Comparison of ENCODE assay signal across 18 cellular contexts in the genomic region with DNA sequence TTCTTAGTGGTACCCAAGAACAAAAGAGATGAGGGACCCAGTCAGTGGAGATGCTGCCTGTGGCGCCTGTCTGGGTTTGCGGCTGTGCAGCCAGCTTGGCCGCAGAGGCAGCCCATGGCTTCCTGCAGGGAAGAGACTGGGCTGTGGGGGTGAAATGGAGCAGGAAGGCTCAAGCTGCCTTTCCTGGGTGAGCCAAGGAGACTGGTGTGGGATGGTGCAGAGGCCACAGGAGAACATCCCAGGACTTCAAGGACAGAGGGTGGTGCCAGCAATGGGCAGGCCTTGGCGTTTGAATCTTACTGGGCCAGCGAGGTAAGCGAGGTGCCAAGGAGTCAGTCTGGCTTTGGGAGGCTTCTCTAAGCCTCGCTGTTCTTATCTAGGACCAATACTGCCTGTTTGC. TPM values are rescaled to one million over a fixed set of nuclear protein-coding genes. Genes with fewer than 3 reads are reported as not detected.
DNase-seq lines count a peak whose midpoint lies in the region; ATAC-seq, FAIRE-seq and TF ChIP-seq lines count a peak whose summit lies in the region.
"Had no signal": no experiment of that assay in that cellular context is flagged by ENCODE, and none has a peak within 500 bp of the region (broad histone marks: within the 10 kb centered on the region; RNA-seq: fewer than 3 reads in every experiment).

No MANE protein-coding gene starts in this region.

- H4K5ac ChIP-seq in H1 (ENCODE audit: insufficient read length, low read depth, low read length) = no peak overlapping the region

- no peak for DNase-seq in H1 (ENCODE audit: low read depth in 1 of 2, low spot score in 2 of 2)
- peak; percentile 62 for DNase-seq in osteoblast (ENCODE audit: insufficient read length, low spot score, missing footprints)
- DNase-seq in stimulated activated effector memory CD8-positive, alpha-beta T cell treated with anti-CD3 and anti-CD28 coated beads, Interleukin-12 subunit alpha, Interleukin-12 subunit beta, amount 100 ng/mL, for 72 hours (ENCODE audit: low spot score in 2 of 2) = no peak
- DNase-seq in NCI-H69 (lab: John Stamatoyannopoulos, UW) = no peak
- no peak for DNase-seq in SKM-1 treated with dmso at 0.1 percent for 144 hours (lab: John Stamatoyannopoulos, UW; ENCODE audit: unreplicated experiment)
- no peak for DNase-seq in activated CD4-positive, alpha-beta T cell treated with anti-CD3 and anti-CD28 coated beads, Interleukin-2, amount 50 U/mL, for 48 hours
- DNase-seq in NCI-H1694 treated with DMSO at 0.1 percent for 48 hours (lab: John Stamatoyannopoulos, UW) = no peak
- DNase-seq: ACHN; Calu3; CD4-positive, alpha-beta T cell; DMS 273 treated with DMSO at 0.1 percent for 48 hours; GOT3; HCEC 1CT had no signal

- H3K4me1 ChIP-seq in HEK293 (ENCODE audit: control insufficient read depth, insufficient read depth, low read length) (no peaks in the 10 kb centered on the region), H1 (replicated peaks in 1 of 4; ENCODE audit: control insufficient read depth in 3 of 4, insufficient read depth in 4 of 4, low read length in 3 of 4) (peaks cover 6 to 17% (median 10%) of the 10 kb centered on the region in 4 experiments; a peak in 6 of 7 replicates), osteoblast (ENCODE audit: insufficient read depth, low read length) (no peaks in the 10 kb centered on the region)

- 0 out of 2 replicates have a peak overlapping the region, but pooled peaks have one; percentile 72 for H2BK15ac ChIP-seq in H1 (ENCODE audit: low read length)

- ATAC-seq in stimulated activated effector memory CD8-positive, alpha-beta T cell treated with anti-CD3 and anti-CD28 coated beads, Interleukin-12 subunit alpha, Interleukin-12 subunit beta, amount 100 ng/mL, for 72 hours = no peak

- no peak overlapping the region for H3K56ac ChIP-seq in H1 (replicated peaks; ENCODE audit: insufficient read length, low read depth, low read length)

- H4K8ac ChIP-seq in H1 (ENCODE audit: extremely low read depth, insufficient read depth, low read length) = no peak overlapping the region; the same call in 1 of the 2 replicates

- H3K14ac ChIP-seq in H1 (ENCODE audit: insufficient read length) = no peak overlapping the region

- no peak for TF ChIP-seq POLR2A in H1 (IDR thresholded peaks at IDR 0.05; ENCODE audit: control extremely low read depth in 1 of 2, low read depth in 2 of 2, low read length in 2 of 2)

- no peak overlapping the region for H4K91ac ChIP-seq in H1 (replicated peaks; ENCODE audit: insufficient read length, low read length)

- H2BK5ac ChIP-seq in H1 (ENCODE audit: low read depth, low read length) = no peak overlapping the region

- TF ChIP-seq RAD21 in H1 (IDR thresholded peaks at IDR 0.05 in 1 of 2, conservative IDR thresholded peaks at IDR 0.05 in 1 of 2; ENCODE audit: low read depth in 2 of 2, low read length in 2 of 2) = no peak

- no peaks in the 10 kb centered on the region for H3K23me2 ChIP-seq in H1 (ENCODE audit: low read depth, low read length)

- 89% methylated on average over 7 of the region's 7 CpGs; no CpG with 5 or more reads in 1 of the 2 experiments for WGBS in H1 (ENCODE audit: extremely low coverage in 1 of 2, insufficient coverage in 1 of 2, insufficient read length in 1 of 2, insufficient replicate concordance in 2 of 2, low coverage in 1 of 2, low lambda C conversion rate in 2 of 2, missing lambda C conversion rate in 1 of 2), 2 experiments

- H2AK5ac ChIP-seq in H1 (ENCODE audit: low read depth, low read length) = no peak overlapping the region

- no peaks in the 10 kb centered on the region for H3K9me3 ChIP-seq in HEK293 (ENCODE audit: control insufficient read depth, insufficient read depth, low read depth, low read length)
- no peaks in the 10 kb centered on the region for H3K9me3 ChIP-seq in H1 (ENCODE audit: insufficient read depth in 2 of 2, low read depth in 1 of 2, low read length in 1 of 2)
- no peaks in the 10 kb centered on the region for H3K9me3 ChIP-seq in osteoblast (ENCODE audit: low read depth, low read length)
- H3K9me3 ChIP-seq: BLaER1 treated with 17β-estradiol and CSF1 and Interleukin-3, amounts not matched to agents 10 nM and 100 nM had no signal

- no peak overlapping the region for H3K4ac ChIP-seq in H1 (replicated peaks; ENCODE audit: insufficient read length, low read depth, low read length)

- no peaks in the 10 kb centered on the region for H3K9me3 Mint-ChIP-seq in stimulated activated effector memory CD8-positive, alpha-beta T cell treated with anti-CD3 and anti-CD28 coated beads, Interleukin-12 subunit alpha, Interleukin-12 subunit beta, amount 100 ng/mL, for 72 hours
- H3K9me3 Mint-ChIP-seq: CD4-positive, alpha-beta T cell had no signal

- H3K4me2 ChIP-seq in H1 (ENCODE audit: insufficient read depth in 1 of 2, low read depth in 2 of 2, low read length in 2 of 2) (no peak overlapping the region), osteoblast (ENCODE audit: insufficient read depth, low read length) (no peak overlapping the region)
- H3K4me2 ChIP-seq: BLaER1 treated with 17β-estradiol and CSF1 and Interleukin-3, amounts not matched to agents 10 nM and 100 nM had no signal

- peak overlapping the region; percentile 68; the same call in 1 of the 2 replicates for H2BK12ac ChIP-seq in H1 (ENCODE audit: low read depth, low read length)

- no peak overlapping the region for H3K4me3 Mint-ChIP-seq in stimulated activated effector memory CD8-positive, alpha-beta T cell treated with anti-CD3 and anti-CD28 coated beads, Interleukin-12 subunit alpha, Interleukin-12 subunit beta, amount 100 ng/mL, for 72 hours
- H3K4me3 Mint-ChIP-seq: CD4-positive, alpha-beta T cell had no signal

- no peaks in the 10 kb centered on the region for H3K4me1 Mint-ChIP-seq in stimulated activated effector memory CD8-positive, alpha-beta T cell treated with anti-CD3 and anti-CD28 coated beads, Interleukin-12 subunit alpha, Interleukin-12 subunit beta, amount 100 ng/mL, for 72 hours

- no peak overlapping the region; the same call in 1 of the 2 replicates for H3K18ac ChIP-seq in H1 (ENCODE audit: extremely low read depth, low read length)

- no peaks in the 10 kb centered on the region for H3K36me3 Mint-ChIP-seq in stimulated activated effector memory CD8-positive, alpha-beta T cell treated with anti-CD3 and anti-CD28 coated beads, Interleukin-12 subunit alpha, Interleukin-12 subunit beta, amount 100 ng/mL, for 72 hours

- no peak overlapping the region for H3K9ac ChIP-seq in H1 (replicated peaks in 1 of 4; ENCODE audit: extremely low read depth in 1 of 4, low read depth in 3 of 4, low read length in 3 of 4)
- H3K9ac ChIP-seq: BLaER1 treated with 17β-estradiol and CSF1 and Interleukin-3, amounts not matched to agents 10 nM and 100 nM had no signal

- no peak overlapping the region for H2BK20ac ChIP-seq in H1 (ENCODE audit: low read length)

- H3K27me3 ChIP-seq in H1 (replicated peaks in 1 of 4; ENCODE audit: control insufficient read depth in 3 of 4, extremely low read depth in 1 of 4, insufficient read depth in 3 of 4, low read length in 3 of 4) = no peaks in the 10 kb centered on the region
- no peaks in the 10 kb centered on the region for H3K27me3 ChIP-seq in osteoblast (ENCODE audit: insufficient read depth, low read length)
- H3K27me3 ChIP-seq: BLaER1 treated with 17β-estradiol and CSF1 and Interleukin-3, amounts not matched to agents 10 nM and 100 nM had no signal

- no peak overlapping the region for H2AFZ ChIP-seq in H1 (ENCODE audit: low read length)
- H2AFZ ChIP-seq in osteoblast (ENCODE audit: low read length) = no peak overlapping the region

- POLR2A ChIA-PET in HEK293 (lab: Yijun Ruan, JAX) (no interaction called here), H1 (lab: Charles Lee; ENCODE audit: partially characterized antibody) (no interaction called here)

- H3K36me3 ChIP-seq in HEK293 (ENCODE audit: control insufficient read depth in 2 of 2, insufficient read depth in 1 of 2, low read length in 2 of 2) (no peaks in the 10 kb centered on the region), H1 (ENCODE audit: control insufficient read depth in 2 of 4, insufficient read depth in 4 of 4, low read length in 3 of 4) (no peaks in the 10 kb centered on the region), osteoblast (ENCODE audit: insufficient read depth, low read length) (no peaks in the 10 kb centered on the region)
- H3K36me3 ChIP-seq: BLaER1 treated with 17β-estradiol and CSF1 and Interleukin-3, amounts not matched to agents 10 nM and 100 nM had no signal

- H3K4me3 ChIP-seq in HEK293 (ENCODE audit: low read depth, low read length) (no peak overlapping the region), H1 (ENCODE audit: extremely low read depth in 1 of 4, insufficient read depth in 2 of 4, low read depth in 3 of 4, low read length in 4 of 4) (no peak overlapping the region), osteoblast (ENCODE audit: insufficient read depth, low read length) (no peak overlapping the region)
- H3K4me3 ChIP-seq: BLaER1 treated with 17β-estradiol and CSF1 and Interleukin-3, amounts not matched to agents 10 nM and 100 nM had no signal

- no peak overlapping the region for H3K23ac ChIP-seq in H1 (ENCODE audit: insufficient read length)

- no peak for FAIRE-seq in H1 (lab: Jason Lieb, UNC)
- FAIRE-seq: G401.6, GM12891 had no signal

- CTCF ChIA-PET in HEK293 (lab: Yijun Ruan, JAX) = interaction anchor here (1.0 to 1.9 kb wide), 2 partner anchors 15 to 179 kb away, joined by 3 to 6 read pairs; no protein-coding TSS in a partner anchor
- CTCF ChIA-PET in H1 (lab: Charles Lee; ENCODE audit: partially characterized antibody) = interaction anchor here (1.3 to 1.7 kb wide), 3 partner anchors 10 to 38 kb away, joined by 3 to 8 read pairs (median 6); no protein-coding TSS in a partner anchor

- TF ChIP-seq EP300 in H1 (IDR thresholded peaks at IDR 0.05; ENCODE audit: borderline replicate concordance in 1 of 2, low read depth in 2 of 2, low read length in 2 of 2) = no peak

- no peaks in the 10 kb centered on the region for H3K79me2 ChIP-seq in H1 (ENCODE audit: control insufficient read depth in 1 of 2, insufficient read depth in 2 of 2, low read length in 2 of 2)
- no peaks in the 10 kb centered on the region for H3K79me2 ChIP-seq in osteoblast (ENCODE audit: insufficient read depth, low read length)

- no peaks in the 10 kb centered on the region for H4K20me1 ChIP-seq in H1 (replicated peaks in 1 of 2; ENCODE audit: control insufficient read depth in 1 of 2, insufficient read depth in 2 of 2, low read length in 2 of 2)
- H4K20me1 ChIP-seq in osteoblast (ENCODE audit: insufficient read depth, low read length) = peaks cover 3% of the 10 kb centered on the region
- H4K20me1 ChIP-seq: BLaER1 treated with 17β-estradiol and CSF1 and Interleukin-3, amounts not matched to agents 10 nM and 100 nM had no signal

- TF ChIP-seq CTCF in HEK293 (tag by site-specific recombination; IDR thresholded peaks at IDR 0.05) (no peak), H1 (IDR thresholded peaks at IDR 0.05; ENCODE audit: control extremely low read depth in 1 of 3, insufficient read depth in 1 of 3, low read depth in 1 of 3, low read length in 3 of 3) (no peak), osteoblast (IDR thresholded peaks at IDR 0.05; ENCODE audit: extremely low read depth, low read depth, low read length) (no peak)

- H2BK120ac ChIP-seq in H1 (replicated peaks; ENCODE audit: low read depth, low read length) = no peak overlapping the region

- peak overlapping the region; percentile 63 for H3K27ac Mint-ChIP-seq in stimulated activated effector memory CD8-positive, alpha-beta T cell treated with anti-CD3 and anti-CD28 coated beads, Interleukin-12 subunit alpha, Interleukin-12 subunit beta, amount 100 ng/mL, for 72 hours
- H3K27ac Mint-ChIP-seq: CD4-positive, alpha-beta T cell had no signal

- no peaks in the 10 kb centered on the region for H3K79me1 ChIP-seq in H1 (ENCODE audit: low read depth, low read length)

- H3K27ac ChIP-seq in HEK293 (ENCODE audit: extremely low read depth, low read depth, low read length) = no peak overlapping the region
- H3K27ac ChIP-seq in H1 (ENCODE audit: low read depth, low read length) = no peak overlapping the region
- no peak overlapping the region for H3K27ac ChIP-seq in osteoblast (ENCODE audit: low read depth, low read length)
- H3K27ac ChIP-seq: BLaER1 treated with 17β-estradiol and CSF1 and Interleukin-3, amounts not matched to agents 10 nM and 100 nM had no signal

RNA-seq across cellular contexts. Expression of a gene that starts 26.4 kb away (rescaled TPM):
- not detected in 2 replicates for total RNA-seq in H1 (2021; fragmentation: NEBNext Ultra II Directional; extraction: Animal tissue kit (Norgen Biotek cat#: 25700))
- not detected in 2 replicates for polyA plus RNA-seq in H1 (2011; rRNA removed)
- polyA plus RNA-seq in H1 (2011; cell fraction: cytosol; rRNA removed) = not detected
- polyA plus RNA-seq in H1 (2011; cell fraction: nucleus; rRNA removed) = not detected
- not detected in 4 replicates for polyA plus RNA-seq in H1 (2012, experiment 1 of 2)
- not detected for polyA plus RNA-seq in H1 (2012, experiment 2 of 2)
- not detected for polyA plus RNA-seq in H1 (2013, experiment 1 of 2)
- polyA plus RNA-seq in H1 (2013, experiment 2 of 2) = not detected
- polyA minus RNA-seq in H1 (2011; rRNA and poly(A)+ RNA removed) = not detected in 2 replicates
- not detected for polyA minus RNA-seq in H1 (2011; cell fraction: cytosol; rRNA and poly(A)+ RNA removed)
- not detected for polyA minus RNA-seq in H1 (2011; cell fraction: nucleus; rRNA and poly(A)+ RNA removed)
- not detected in 2 replicates for total RNA-seq in osteoblast
- total RNA-seq: A172; Calu3; CD4-positive, alpha-beta T cell had no signal

RNA-seq across cellular contexts. Expression of a gene that starts 41.6 kb away (rescaled TPM):
- total RNA-seq in H1 (2021; fragmentation: NEBNext Ultra II Directional; extraction: Animal tissue kit (Norgen Biotek cat#: 25700)) = not detected in 2 replicates
- polyA plus RNA-seq in H1 (2011; rRNA removed) = 0.12 and 0.20 TPM in 2 replicates
- not detected for polyA plus RNA-seq in H1 (2011; cell fraction: cytosol; rRNA removed)
- 0.24 TPM for polyA plus RNA-seq in H1 (2011; cell fraction: nucleus; rRNA removed)
- 0.13 TPM in 1 of 4 replicates, not detected in the others for polyA plus RNA-seq in H1 (2012, experiment 1 of 2)
- not detected for polyA plus RNA-seq in H1 (2012, experiment 2 of 2)
- not detected for polyA plus RNA-seq in H1 (2013, experiment 1 of 2)
- not detected for polyA plus RNA-seq in H1 (2013, experiment 2 of 2)
- polyA minus RNA-seq in H1 (2011; rRNA and poly(A)+ RNA removed) = 0.25 TPM in 1 of 2 replicates, not detected in the other
- not detected for polyA minus RNA-seq in H1 (2011; cell fraction: cytosol; rRNA and poly(A)+ RNA removed)
- polyA minus RNA-seq in H1 (2011; cell fraction: nucleus; rRNA and poly(A)+ RNA removed) = not detected
- not detected in 2 replicates for total RNA-seq in osteoblast
- total RNA-seq: A172; Calu3; CD4-positive, alpha-beta T cell had no signal
